21 cellular contexts compared by ENCODE assay signal in the genomic region with DNA sequence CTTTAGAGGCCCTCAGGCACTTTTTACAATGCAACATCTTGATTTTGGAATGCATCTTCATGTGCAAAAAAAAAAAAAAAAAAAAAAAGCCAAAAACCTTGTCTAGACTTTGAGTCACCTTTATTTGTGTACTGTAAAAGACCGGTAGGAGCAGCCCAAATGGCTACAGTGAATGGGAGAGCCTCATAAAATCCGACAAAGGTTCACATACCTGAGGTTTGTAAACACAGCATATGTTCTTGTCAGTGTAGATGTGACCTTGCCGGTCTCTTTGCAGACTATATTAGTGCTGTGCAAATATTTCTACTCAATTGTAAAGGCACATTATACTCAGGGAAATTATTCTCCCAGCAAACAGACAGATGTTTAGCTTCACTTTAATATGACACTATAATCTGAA.
DNase-seq lines count a peak whose midpoint lies in the region; ATAC-seq and TF ChIP-seq lines count a peak whose summit lies in the region.
"Had no signal": no experiment of that assay in that cellular context is flagged by ENCODE, and none has a peak within 500 bp of the region (broad histone marks: within the 10 kb centered on the region; RNA-seq: fewer than 3 reads in every experiment).

No MANE protein-coding gene starts in this region.

- no peaks in the 10 kb centered on the region for H3K9me3 ChIP-seq in mucosa of descending colon
- H3K9me3 ChIP-seq: BLaER1, SJCRH30 had no signal

- no peaks in the 10 kb centered on the region for H3K36me3 ChIP-seq in mucosa of descending colon (ENCODE audit: low read depth)
- H3K36me3 ChIP-seq: BLaER1, SJCRH30 had no signal

- ATAC-seq in mucosa of descending colon = peak; percentile 96
- ATAC-seq in GM18868 (IDR thresholded peaks at IDR 0.05; ENCODE audit: unreplicated experiment) = no peak
- ATAC-seq: GM12878, GM23338 had no signal

- H3K4me1 ChIP-seq in mucosa of descending colon (ENCODE audit: low read depth) = peaks cover 5% of the 10 kb centered on the region
- H3K4me1 ChIP-seq: BLaER1 had no signal

- peak overlapping the region; percentile 48 for H3K27ac ChIP-seq in VCaP
- H3K27ac ChIP-seq: 22Rv1, BLaER1, SJCRH30 had no signal

- DNase-seq in NCI-H1092 treated with DMSO at 0.1 percent for 48 hours (lab: John Stamatoyannopoulos, UW) (peak; percentile 26), NCI-H1092 (lab: John Stamatoyannopoulos, UW) (no peak), NCI-H510A (lab: John Stamatoyannopoulos, UW) (peak; percentile 19), mucosa of descending colon (peak in 1 of 3 donors; percentile 41), posterior cingulate gyrus (no peak), hepatic stellate cell (ENCODE audit: low spot score) (no peak)
- DNase-seq: CD8-positive, alpha-beta memory T cell; DMS 273 treated with DMSO at 0.1 percent for 48 hours; KG1; NCI-H1105; NCI-H1694 treated with DMSO at 0.1 percent for 48 hours; NCI-H2171; NCI-H526 treated with DMSO at 0.1 percent for 48 hours; SJCRH30; SW 1271 had no signal

- intact Hi-C loops in mucosa of descending colon (cut with DNase I, micrococcal nuclease) = no loop called here
- intact Hi-C loops in posterior cingulate gyrus (cut with DNase I) = no loop called here

- TF ChIP-seq CTCF in VCaP (conservative IDR thresholded peaks at IDR 0.05) = no peak
- TF ChIP-seq CTCF in mucosa of descending colon (IDR thresholded peaks at IDR 0.05) = no peak

- no peak overlapping the region for H3K4me3 ChIP-seq in mucosa of descending colon
- H3K4me3 ChIP-seq: BLaER1, GM12878, GM23338, SJCRH30 had no signal

Comparison
In these comparisons a context has a peak if more than half of its experiments do, and no peak if none do; other contexts are left out.
1. DNase-seq: peak in NCI-H1092 treated with DMSO at 0.1 percent for 48 hours (single experiment) and NCI-H510A (single experiment); none in NCI-H1092 (single experiment), posterior cingulate gyrus (0 of 10) and hepatic stellate cell (single experiment).